8 cellular contexts compared by ENCODE assay signal in the genomic region with DNA sequence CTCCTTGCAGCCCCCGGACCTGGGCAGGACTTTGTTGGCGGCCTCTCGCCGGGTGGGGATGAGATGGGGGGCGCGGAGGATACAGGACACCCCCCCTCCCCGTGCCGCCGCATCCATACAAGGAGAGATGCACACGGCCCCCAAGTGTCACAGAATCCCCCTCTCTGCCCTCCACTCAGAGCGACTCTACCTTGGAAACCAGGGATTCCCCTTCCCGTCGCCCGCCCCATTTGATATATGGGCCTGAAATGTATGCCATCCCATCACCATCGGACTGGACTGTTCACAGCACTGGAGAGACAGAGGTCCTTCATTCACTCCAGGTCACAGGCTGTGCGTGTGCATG. TPM values are rescaled to one million over a fixed set of nuclear protein-coding genes. Genes with fewer than 3 reads are reported as not detected.
DNase-seq lines count a peak whose midpoint lies in the region; ATAC-seq and TF ChIP-seq lines count a peak whose summit lies in the region.

No MANE protein-coding gene starts in this region.

- H2AFZ ChIP-seq in GM23338 = 0 out of 2 replicates have a peak overlapping the region, but pooled peaks have one; percentile 47

- H4K20me1 ChIP-seq in GM23338 (replicated peaks; ENCODE audit: insufficient read depth) = no peaks in the 10 kb centered on the region

- DNase-seq in AG04449 (ENCODE audit: low read depth, low spot score) (no peak), GM23338 (ENCODE audit: low spot score) (peak; percentile 1), right atrium auricular region (ENCODE audit: low spot score) (no peak), T-helper 9 cell (no peak), cortex of kidney (lab: John Stamatoyannopoulos, UW) (no peak), Ammon's horn (ENCODE audit: low spot score) (no peak)
- DNase-seq in activated CD8-positive, alpha-beta T cell treated with anti-CD3 and anti-CD28 coated beads for 36 hours = peak; percentile 35
- DNase-seq in stimulated activated CD8-positive, alpha-beta memory T cell treated with anti-CD3 and anti-CD28 coated beads, Interleukin-4, amount 100 ng/mL, for 48 hours = peak; percentile 27

- H3K4me1 Mint-ChIP-seq in GM23338 = peaks cover 3% of the 10 kb centered on the region; the same call in 1 of the 3 replicates
- peaks cover 22% of the 10 kb centered on the region for H3K4me1 Mint-ChIP-seq in activated CD8-positive, alpha-beta T cell treated with anti-CD3 and anti-CD28 coated beads for 36 hours (ENCODE audit: low read depth)

- H3K36me3 ChIP-seq in GM23338 (ENCODE audit: insufficient read depth) (no peaks in the 10 kb centered on the region), right atrium auricular region (no peaks in the 10 kb centered on the region)

- H3K27me3 ChIP-seq in GM23338 (ENCODE audit: insufficient read depth) (no peaks in the 10 kb centered on the region), right atrium auricular region (no peaks in the 10 kb centered on the region)

- peak overlapping the region; percentile 79 for H3K4me2 ChIP-seq in GM23338

- TF ChIP-seq CTCF in AG04449 (IDR thresholded peaks at IDR 0.05; ENCODE audit: insufficient read depth, low read length, missing control alignments) = no peak
- TF ChIP-seq CTCF in GM23338 (conservative IDR thresholded peaks at IDR 0.05; ENCODE audit: low read depth in 2 of 2) = no peak
- TF ChIP-seq CTCF in activated CD8-positive, alpha-beta T cell treated with anti-CD3 and anti-CD28 coated beads for 36 hours (IDR thresholded peaks at IDR 0.05) = no peak
- no peak for TF ChIP-seq CTCF in right atrium auricular region (IDR thresholded peaks at IDR 0.05)

- POLR2A ChIA-PET in AG04449 (lab: Yijun Ruan, JAX) = interaction anchor here (0.7 kb wide), 1 partner anchor 12 kb away, joined by 3 read pairs; the partner anchor contains the start of gene EBP
- POLR2A ChIA-PET in activated CD8-positive, alpha-beta T cell treated with anti-CD3 and anti-CD28 coated beads for 36 hours (lab: Charles Lee) = no interaction called here

- peak overlapping the region; percentile 72 for H3K4me3 ChIP-seq in AG04449 (ENCODE audit: low read depth, low read length)
- H3K4me3 ChIP-seq in GM23338 = peak overlapping the region; percentile 75
- H3K4me3 ChIP-seq in right atrium auricular region = peak overlapping the region; percentile 60 to 72

- no peaks in the 10 kb centered on the region for H3F3A ChIP-seq in GM23338 (replicated peaks; ENCODE audit: low read depth)

- CTCF ChIA-PET in AG04449 (lab: Yijun Ruan, JAX) = no interaction called here
- CTCF ChIA-PET in activated CD8-positive, alpha-beta T cell treated with anti-CD3 and anti-CD28 coated beads for 36 hours (lab: Charles Lee) = interaction anchor here (0.6 kb wide), 1 partner anchor 338 kb away, joined by 3 read pairs; no protein-coding TSS in a partner anchor

- H3K9me3 Mint-ChIP-seq in GM23338 = no peaks in the 10 kb centered on the region
- no peaks in the 10 kb centered on the region for H3K9me3 Mint-ChIP-seq in activated CD8-positive, alpha-beta T cell treated with anti-CD3 and anti-CD28 coated beads for 36 hours

- peaks cover 11% of the 10 kb centered on the region for H3K27me3 Mint-ChIP-seq in GM23338 (ENCODE audit: insufficient read depth, low read depth, poor library complexity)
- H3K27me3 Mint-ChIP-seq in activated CD8-positive, alpha-beta T cell treated with anti-CD3 and anti-CD28 coated beads for 36 hours = no peaks in the 10 kb centered on the region

- H3K79me2 ChIP-seq in GM23338 (replicated peaks; ENCODE audit: insufficient read depth) = no peaks in the 10 kb centered on the region

- H3K36me3 Mint-ChIP-seq in GM23338 (ENCODE audit: low read depth) = no peaks in the 10 kb centered on the region; the same call in 2 of the 3 replicates
- peaks cover 3% of the 10 kb centered on the region for H3K36me3 Mint-ChIP-seq in activated CD8-positive, alpha-beta T cell treated with anti-CD3 and anti-CD28 coated beads for 36 hours (ENCODE audit: low read depth)

- H3K27ac ChIP-seq in GM23338 (ENCODE audit: low read depth) = no peak overlapping the region
- peak overlapping the region; percentile 83 for H3K27ac ChIP-seq in right atrium auricular region

- no peaks in the 10 kb centered on the region for H3K4me1 ChIP-seq in GM23338 (ENCODE audit: insufficient read depth)
- H3K4me1 ChIP-seq in right atrium auricular region = peaks cover 0 to 9% of the 10 kb centered on the region in 2 donors

- H3K9me3 ChIP-seq in right atrium auricular region = no peaks in the 10 kb centered on the region

- ATAC-seq in GM23338 = peak; percentile 24
- ATAC-seq in activated CD8-positive, alpha-beta T cell treated with anti-CD3 and anti-CD28 coated beads for 36 hours = peak; percentile 47

- H3K4me3 Mint-ChIP-seq in GM23338 = peak overlapping the region; percentile 87
- H3K4me3 Mint-ChIP-seq in activated CD8-positive, alpha-beta T cell treated with anti-CD3 and anti-CD28 coated beads for 36 hours = peak overlapping the region; percentile 88

- H3K9me2 ChIP-seq in GM23338 (ENCODE audit: insufficient read depth) = no peaks in the 10 kb centered on the region

- intact Hi-C loops in activated CD8-positive, alpha-beta T cell treated with anti-CD3 and anti-CD28 coated beads for 36 hours (cut with micrococcal nuclease) = no loop called here

- no peak overlapping the region for H3K27ac Mint-ChIP-seq in GM23338
- peak overlapping the region; percentile 89 for H3K27ac Mint-ChIP-seq in activated CD8-positive, alpha-beta T cell treated with anti-CD3 and anti-CD28 coated beads for 36 hours

RNA-seq across cellular contexts. Expression of gene PORCN, which starts 0.4 kb away (rescaled TPM):
- 14.1 and 28.5 TPM in 2 replicates for total RNA-seq in GM23338 (2014; rRNA removed; shearing (Covaris generic))
- polyA plus RNA-seq in GM23338 (2016; fragmentation: Nextera tagmentation; extraction: Ambion mirVana) = 19.4 and 22.3 TPM in 2 replicates
- 10 to 100 TPM; 13.9 to 16.9 TPM for total RNA-seq in activated CD8-positive, alpha-beta T cell treated with anti-CD3 and anti-CD28 coated beads for 36 hours
- total RNA-seq in right atrium auricular region = 10 to 100 TPM; 23.0 to 43.0 TPM

RNA-seq across cellular contexts. Expression of gene EBP, which starts 12.4 kb away (rescaled TPM):
- total RNA-seq in GM23338 (2014; rRNA removed; shearing (Covaris generic)) = 126 and 128 TPM in 2 replicates
- 169 and 176 TPM in 2 replicates for polyA plus RNA-seq in GM23338 (2016; fragmentation: Nextera tagmentation; extraction: Ambion mirVana)
- 100 to 1,000 TPM; 159 to 164 TPM for total RNA-seq in activated CD8-positive, alpha-beta T cell treated with anti-CD3 and anti-CD28 coated beads for 36 hours
- total RNA-seq in right atrium auricular region = 10 to 100 TPM; 49.3 to 73.7 TPM

RNA-seq across cellular contexts. Expression of gene TBC1D25, which starts 30.3 kb away (rescaled TPM):
- total RNA-seq in GM23338 (2014; rRNA removed; shearing (Covaris generic)) = 4.5 TPM in 2 replicates
- polyA plus RNA-seq in GM23338 (2016; fragmentation: Nextera tagmentation; extraction: Ambion mirVana) = 1.9 and 2.1 TPM in 2 replicates
- total RNA-seq in activated CD8-positive, alpha-beta T cell treated with anti-CD3 and anti-CD28 coated beads for 36 hours = 10 to 100 TPM; 11.4 to 11.9 TPM
- total RNA-seq in right atrium auricular region = 10 to 100 TPM; 11.0 to 17.5 TPM

RNA-seq across cellular contexts. Expression of gene FTSJ1, which starts 33.2 kb away (rescaled TPM):
- total RNA-seq in GM23338 (2014; rRNA removed; shearing (Covaris generic)) = 76.3 and 91.2 TPM in 2 replicates
- 38.4 and 42.8 TPM in 2 replicates for polyA plus RNA-seq in GM23338 (2016; fragmentation: Nextera tagmentation; extraction: Ambion mirVana)
- total RNA-seq in activated CD8-positive, alpha-beta T cell treated with anti-CD3 and anti-CD28 coated beads for 36 hours = 10 to 100 TPM; 73.3 to 82.9 TPM
- 10 to 100 TPM; 36.6 to 43.3 TPM for total RNA-seq in right atrium auricular region

RNA-seq across cellular contexts. Expression of gene SLC38A5, which starts 39.2 kb away (rescaled TPM):
- 47.0 and 47.7 TPM in 2 replicates for total RNA-seq in GM23338 (2014; rRNA removed; shearing (Covaris generic))
- 20.7 and 24.6 TPM in 2 replicates for polyA plus RNA-seq in GM23338 (2016; fragmentation: Nextera tagmentation; extraction: Ambion mirVana)
- 10 to 100 TPM; 82.1 to 92.6 TPM for total RNA-seq in activated CD8-positive, alpha-beta T cell treated with anti-CD3 and anti-CD28 coated beads for 36 hours
- 1 to 10 TPM; 2.2 to 4.9 TPM for total RNA-seq in right atrium auricular region

Comparison
In these comparisons a context has a peak if more than half of its experiments do, and no peak if none do; other contexts are left out.
1. DNase-seq: peak in GM23338 (single experiment), activated CD8-positive, alpha-beta T cell treated with anti-CD3 and anti-CD28 coated beads for 36 hours (single experiment) and stimulated activated CD8-positive, alpha-beta memory T cell treated with anti-CD3 and anti-CD28 coated beads, Interleukin-4, amount 100 ng/mL, for 48 hours (single experiment); none in AG04449 (single experiment), right atrium auricular region (single experiment), T-helper 9 cell (single experiment), cortex of kidney (single experiment) and Ammon's horn (single experiment).
2. Peak in every context shown above with its lines, with median percentiles within 50 percentile points of each other: H3K4me3 ChIP-seq.